In genomic region chr7:80858141-80858903, GRCh38 we compare ENCODE assay signal across 1 cellular context.
TF ChIP-seq lines count a peak whose summit lies in the region.

No MANE protein-coding gene starts in this region.

TF ChIP-seq in GM12878, 131 proteins besides CTCF, POLR2A, EP300 and RAD21 (continued from another document):
- no peak for TF ChIP-seq RAD51 (IDR thresholded peaks at IDR 0.05)
- TF ChIP-seq SP1 (IDR thresholded peaks at IDR 0.05; ENCODE audit: low read depth, low read length): no peak
- TF ChIP-seq TARDBP (IDR thresholded peaks at IDR 0.05; ENCODE audit: borderline replicate concordance): no peak
- peak; percentile 22; the same call in 1 of the 2 replicates for TF ChIP-seq SPI1 (IDR thresholded peaks at IDR 0.05; ENCODE audit: borderline replicate concordance, insufficient read depth, low read depth, low read length)
- TF ChIP-seq ZNF217 (IDR thresholded peaks at IDR 0.05): peak; percentile 29; the same call in 1 of the 2 replicates
- TF ChIP-seq HSF1 (IDR thresholded peaks at IDR 0.05; ENCODE audit: low read depth, low read length): no peak
- TF ChIP-seq HDAC6 (IDR thresholded peaks at IDR 0.05; ENCODE audit: unreplicated experiment): no peak
- TF ChIP-seq ESRRA (IDR thresholded peaks at IDR 0.05; ENCODE audit: low read length): peak; percentile 85; the same call in 1 of the 2 replicates
- no peak for TF ChIP-seq CHD1 (IDR thresholded peaks at IDR 0.05; ENCODE audit: low read depth, low read length)
- TF ChIP-seq HDGF (IDR thresholded peaks at IDR 0.05): no peak
- no peak for TF ChIP-seq SIN3A (IDR thresholded peaks at IDR 0.05; ENCODE audit: low read depth, low read length)
- TF ChIP-seq IKZF2 (IDR thresholded peaks at IDR 0.05): 0 out of 4 replicates have a peak, but pooled peaks of 1 of the 2 experiments have one; percentile 15
- TF ChIP-seq USF1 (IDR thresholded peaks at IDR 0.05; ENCODE audit: borderline replicate concordance, extremely low read length, insufficient read depth, low read depth, low read length): no peak
- no peak for TF ChIP-seq ZBTB4 (CRISPR knock-in tag; IDR thresholded peaks at IDR 0.05)
- 0 out of 2 replicates have a peak, but pooled peaks have one; percentile 15 for TF ChIP-seq MEF2A (IDR thresholded peaks at IDR 0.05; ENCODE audit: insufficient read depth, low read depth, low read length)
- no peak for TF ChIP-seq POLR2AphosphoS2 (IDR thresholded peaks at IDR 0.05; ENCODE audit: low read depth, low read length)
- TF ChIP-seq KLF5 (IDR thresholded peaks at IDR 0.05; ENCODE audit: partially characterized antibody): no peak
- TF ChIP-seq FOXM1 (IDR thresholded peaks at IDR 0.05; ENCODE audit: low read depth, low read length): no peak
- no peak for TF ChIP-seq MYC (IDR thresholded peaks at IDR 0.05; ENCODE audit: insufficient read depth, insufficient read length, insufficient replicate concordance, low read length, severe bottlenecking)
- TF ChIP-seq BCLAF1 (IDR thresholded peaks at IDR 0.05): no peak
- TF ChIP-seq ASH2L (IDR thresholded peaks at IDR 0.05; ENCODE audit: borderline replicate concordance, low read depth): no peak
- TF ChIP-seq SMAD5 (IDR thresholded peaks at IDR 0.05; ENCODE audit: low read depth): no peak
- no peak for TF ChIP-seq BMI1 (IDR thresholded peaks at IDR 0.05; ENCODE audit: borderline replicate concordance)
- TF ChIP-seq ATF7 (IDR thresholded peaks at IDR 0.05; ENCODE audit: low read depth): 0 out of 2 replicates have a peak, but pooled peaks have one; percentile 13
- TF ChIP-seq NR2F1 (conservative IDR thresholded peaks at IDR 0.05): 0 out of 2 replicates have a peak, but pooled peaks have one; percentile 16
- TF ChIP-seq DPF2 (IDR thresholded peaks at IDR 0.05): peak; percentile 19; the same call in 1 of the 2 replicates
- no peak for TF ChIP-seq TCF7 (IDR thresholded peaks at IDR 0.05; ENCODE audit: borderline replicate concordance)
- no peak for TF ChIP-seq SRF (IDR thresholded peaks at IDR 0.05; ENCODE audit: low read depth in 2 of 2, low read length in 2 of 2)
- TF ChIP-seq ZNF24 (IDR thresholded peaks at IDR 0.05): peak; percentile 85
- no peak for TF ChIP-seq ZNF384 (IDR thresholded peaks at IDR 0.05; ENCODE audit: borderline replicate concordance, low read depth, low read length)
